In genomic region chr6:18667612-18668011, GRCh38 we compare ENCODE assay signal across 5 cellular contexts.
"Had no signal": no experiment of that assay in that cellular context is flagged by ENCODE, and none has a peak within 500 bp of the region (broad histone marks: within the 10 kb centered on the region; RNA-seq: fewer than 3 reads in every experiment).

No MANE protein-coding gene starts in this region.

- ATAC-seq: K562 had no signal

- H3K9me3 Mint-ChIP-seq: H9 had no signal

- H3K4me1 Mint-ChIP-seq: H9 had no signal

- DNase-seq: GM23248, H9, HCEC 1CT, IMR-90 had no signal

- H3K4me3 ChIP-seq: GM23248, K562 had no signal

- H3K4me3 Mint-ChIP-seq: H9 had no signal

- H3K27ac Mint-ChIP-seq: H9 had no signal

- H3K27ac ChIP-seq: GM23248 had no signal

- H2AFZ ChIP-seq: GM23248 had no signal
